14 cellular contexts compared by ENCODE assay signal in the genomic region with DNA sequence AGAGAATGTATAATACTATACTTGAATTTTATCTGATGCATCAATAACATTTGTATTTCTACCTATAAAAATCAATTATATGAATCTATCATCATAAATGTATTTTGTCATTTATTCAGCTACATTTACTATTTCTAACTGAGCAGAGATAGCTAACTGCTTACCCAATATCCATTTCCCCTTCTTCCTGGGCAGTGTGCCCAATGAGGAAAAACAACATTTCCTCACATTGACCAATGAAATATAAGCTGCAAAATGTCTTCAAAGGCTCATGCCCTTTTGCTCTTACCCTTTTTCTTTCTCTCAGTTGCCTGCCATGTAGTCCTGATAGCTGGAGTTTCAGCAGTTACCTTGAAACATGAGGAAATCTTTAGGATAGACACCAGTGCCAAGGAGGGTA.
"Had no signal": no experiment of that assay in that cellular context is flagged by ENCODE, and none has a peak within 500 bp of the region (broad histone marks: within the 10 kb centered on the region; RNA-seq: fewer than 3 reads in every experiment).

No MANE protein-coding gene starts in this region.

- H3K27ac ChIP-seq: pancreas, tibial nerve had no signal

- H3K27me3 ChIP-seq: heart left ventricle, pancreas, tibial nerve had no signal

- DNase-seq: activated CD4-positive, alpha-beta T cell treated with anti-CD3 and anti-CD28 coated beads, Interleukin-2, amount 50 U/mL, for 1 hour; activated CD8-positive, alpha-beta memory T cell treated with anti-CD3 and anti-CD28 coated beads for 24 hours; activated gamma-delta T cell treated with Interleukin-2 at 50 U/mL for 16 hours; effector CD8-positive, alpha-beta T cell; foreskin melanocyte; heart left ventricle; left colon; naive thymus-derived CD4-positive, alpha-beta T cell; pancreas; stimulated activated CD4-positive, alpha-beta T cell treated with anti-CD3 and anti-CD28 coated beads, Interleukin-4, amount 100 ng/mL, for 1 hour; stimulated activated naive CD4-positive, alpha-beta T cell; substantia nigra had no signal

- H3K4me1 ChIP-seq: pancreas had no signal

- H3K36me3 ChIP-seq: heart left ventricle, pancreas, tibial nerve had no signal

- ATAC-seq: activated CD4-positive, CD25-positive, alpha-beta regulatory T cell treated with anti-CD3 and anti-CD28 coated beads, Interleukin-2, amount 50 U/mL, for 24 hours; heart left ventricle; left colon; naive thymus-derived CD4-positive, alpha-beta T cell; pancreas had no signal

- H3K9me3 ChIP-seq: pancreas had no signal

- H3K4me3 ChIP-seq: heart left ventricle, pancreas, tibial nerve had no signal
